ENCODE assay signal across 8 cellular contexts in the genomic region with DNA sequence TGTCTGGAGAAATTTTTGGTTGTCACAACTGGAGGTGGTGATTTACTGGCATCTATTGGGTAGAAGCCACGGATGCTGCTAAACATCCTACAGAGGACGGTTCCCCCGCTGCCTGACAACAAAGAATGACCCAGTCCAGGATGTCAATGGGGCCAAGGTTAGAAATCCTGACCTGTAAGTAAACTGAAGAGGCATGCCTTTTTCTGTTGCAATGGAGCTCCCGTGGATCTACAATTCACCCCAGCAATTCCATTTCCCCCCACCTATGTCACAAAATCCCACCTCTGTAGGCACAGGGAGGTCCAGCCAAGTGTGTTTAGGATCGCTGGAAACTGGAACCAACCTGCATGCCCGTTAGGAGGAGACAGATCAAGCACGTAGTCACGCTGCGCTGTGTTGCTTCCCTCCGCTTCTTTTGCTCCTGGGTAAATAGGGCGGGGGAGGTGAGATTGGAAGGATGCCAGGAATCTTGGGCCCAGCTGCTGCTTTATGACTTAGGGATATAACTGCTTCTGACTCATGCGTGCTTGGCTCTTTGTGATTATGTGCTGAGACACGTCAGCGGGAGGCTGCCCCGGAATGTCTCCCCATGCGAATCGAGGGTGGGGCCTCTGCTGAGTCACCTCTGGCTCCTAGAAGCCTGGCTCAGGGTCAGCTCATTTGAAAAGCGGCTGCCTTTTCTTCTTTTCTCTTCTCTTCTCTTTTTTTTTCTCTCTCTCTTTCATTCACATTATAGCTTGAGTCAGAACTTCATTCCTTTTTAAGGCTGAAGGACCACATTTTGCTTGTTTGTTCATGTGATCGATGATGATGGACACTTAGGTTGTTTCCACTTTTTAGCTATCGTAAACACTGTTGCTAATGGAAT.
DNase-seq lines count a peak whose midpoint lies in the region; ATAC-seq and TF ChIP-seq lines count a peak whose summit lies in the region.

No MANE protein-coding gene starts in this region.

- peak; percentile 90 for DNase-seq in GM12865 (ENCODE audit: low read depth)
- peak; percentile 96 for DNase-seq in NCI-H187 treated with DMSO at 0.1 percent for 48 hours (lab: John Stamatoyannopoulos, UW)
- peak; percentile 34 for DNase-seq in T-helper 9 cell
- peak; percentile 99 for DNase-seq in astrocyte of the hippocampus (ENCODE audit: low read depth, low spot score)
- DNase-seq in hippocampal formation (lab: John Stamatoyannopoulos, UW), result peak; percentile 67
- peak; percentile 86 for DNase-seq in retina

- no peak for TF ChIP-seq CTCF in GM12865 (IDR thresholded peaks at IDR 0.05; ENCODE audit: insufficient read depth, low read depth, low read length, missing control alignments)

- ATAC-seq in HG02852 (IDR thresholded peaks at IDR 0.05; ENCODE audit: unreplicated experiment) (peak; percentile 90), GM18873 (IDR thresholded peaks at IDR 0.05; ENCODE audit: low FRiP score, unreplicated experiment) (no peak)

- H3K4me3 ChIP-seq in GM12865 (ENCODE audit: low read depth, low read length), result peak overlapping the region; percentile 49

Comparison
In these comparisons a context has a peak if more than half of its experiments do, and no peak if none do; other contexts are left out.
1. DNase-seq: peak in every context shown above with its lines; median percentile 99 in astrocyte of the hippocampus; 96 in NCI-H187 treated with DMSO at 0.1 percent for 48 hours; 90 in GM12865; 86 in retina; 67 in hippocampal formation; 34 in T-helper 9 cell.